ENCODE assay signal across 20 cellular contexts in genomic region chr1:224569276-224569675, GRCh38. TPM values are rescaled to one million over a fixed set of nuclear protein-coding genes. Genes with fewer than 3 reads are reported as not detected.
"Had no signal": no experiment of that assay in that cellular context is flagged by ENCODE, and none has a peak within 500 bp of the region (broad histone marks: within the 10 kb centered on the region; RNA-seq: fewer than 3 reads in every experiment).

No MANE protein-coding gene starts in this region.

- DNase-seq: naive thymus-derived CD8-positive, alpha-beta T cell; nephron progenitor cell; nucleus accumbens; pancreas; psoas muscle; right cardiac atrium; right lobe of liver; sigmoid colon; small intestine; stimulated activated CD4-positive, alpha-beta T cell treated with anti-CD3 and anti-CD28 coated beads, Interleukin-15, amount 100 ng/mL, for 24 hours; stimulated activated CD4-positive, alpha-beta T cell treated with anti-CD3 and anti-CD28 coated beads, Interleukin-2, amount 100 ng/mL, for 24 hours; stimulated activated CD4-positive, alpha-beta T cell treated with anti-CD3 and anti-CD28 coated beads, Interleukin-2, amount 100 ng/mL, for 48 hours; stimulated activated CD4-positive, alpha-beta T cell treated with anti-CD3 and anti-CD28 coated beads, Interleukin-4, amount 100 ng/mL, for 24 hours; stimulated activated naive B cell treated with anti-CD40 and anti-IgM and Interleukin-4, amounts not matched to agents 10 μg/mL and 1 μg/mL and 100 μg/mL, for 72 hours; stimulated activated naive CD4-positive, alpha-beta T cell treated with Interleukin-2 at 50 U/mL for 16 hours; stomach; thyroid gland; trophoblast cell; upper lobe of left lung had no signal

RNA-seq across cellular contexts. Expression of gene CNIH3, which starts 46.8 kb away (rescaled TPM):
- total RNA-seq: vagina had no signal
